Comparison of ENCODE assay signal across 1 cellular context in genomic region chr11:130761560-130762220, GRCh38.
A peak's percentile ranks its signal among the peaks of the same experiment; 100 is the strongest.
TF ChIP-seq lines count a peak whose summit lies in the region.

No MANE protein-coding gene starts in this region.

TF ChIP-seq in WTC11, 78 proteins besides CTCF, POLR2A, EP300 and RAD21:
- TF ChIP-seq ATF1 (CRISPR knock-in tag; IDR thresholded peaks at IDR 0.05) (no peak), HMGA2 (CRISPR knock-in tag; IDR thresholded peaks at IDR 0.05) (no peak), JUN (CRISPR knock-in tag; IDR thresholded peaks at IDR 0.05) (no peak), ETV6 (CRISPR knock-in tag; IDR thresholded peaks at IDR 0.05) (0 out of 2 replicates have a peak, but pooled peaks have one; percentile 15), ATF3 (CRISPR knock-in tag; conservative IDR thresholded peaks at IDR 0.05) (no peak), JAZF1 (CRISPR knock-in tag; IDR thresholded peaks at IDR 0.05) (no peak), CREM (CRISPR knock-in tag; IDR thresholded peaks at IDR 0.05) (no peak), ZBTB43 (CRISPR knock-in tag; IDR thresholded peaks at IDR 0.05) (no peak)
